Comparison of ENCODE assay signal across 2 cellular contexts in the genomic region with DNA sequence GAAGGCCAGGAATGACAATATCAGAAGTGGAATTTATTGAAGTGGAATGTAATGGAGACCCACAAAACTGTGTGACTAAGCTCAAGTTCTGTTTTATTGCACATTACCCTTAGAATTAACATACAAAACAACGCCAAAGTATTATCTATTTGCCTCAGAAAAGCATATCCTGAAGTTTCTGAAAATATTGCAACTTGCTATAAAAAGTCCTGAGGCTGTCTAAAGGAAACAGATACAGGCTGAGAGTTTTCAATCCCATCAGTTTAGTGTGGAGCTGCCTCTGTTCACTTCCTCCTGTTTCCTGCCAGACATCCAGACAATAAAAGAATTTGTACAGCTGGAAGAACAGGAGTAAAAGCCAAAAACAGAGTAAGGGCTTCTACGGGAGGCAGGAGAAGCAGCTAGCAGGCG.
TF ChIP-seq lines count a peak whose summit lies in the region.

No MANE protein-coding gene starts in this region.

TF ChIP-seq in liver, 16 proteins besides CTCF, POLR2A, EP300 and RAD21:
- TF ChIP-seq NR2F2 (IDR thresholded peaks at IDR 0.05) (peak; percentile 46), YY1 (IDR thresholded peaks at IDR 0.05) (no peak)

TF ChIP-seq in HepG2, 621 proteins besides CTCF, POLR2A, EP300 and RAD21:
- TF ChIP-seq TOPORS (CRISPR knock-in tag; IDR thresholded peaks at IDR 0.05) (no peak), TRAFD1 (CRISPR knock-in tag; IDR thresholded peaks at IDR 0.05; ENCODE audit: borderline replicate concordance) (no peak), CSRNP2 (CRISPR knock-in tag; conservative IDR thresholded peaks at IDR 0.05; ENCODE audit: low read depth) (no peak)
